ENCODE assay signal across 5 cellular contexts in genomic region chr15:30189754-30190153, GRCh38. TPM values are rescaled to one million over a fixed set of nuclear protein-coding genes. Genes with fewer than 3 reads are reported as not detected.
"Had no signal": no experiment of that assay in that cellular context is flagged by ENCODE, and none has a peak within 500 bp of the region (broad histone marks: within the 10 kb centered on the region; RNA-seq: fewer than 3 reads in every experiment).

No MANE protein-coding gene starts in this region.

RNA-seq across cellular contexts. Expression of gene GOLGA8T, which starts 54.9 kb away (rescaled TPM):
- total RNA-seq: HepG2, HT-29, IMR-90, K562 had no signal
- polyA plus RNA-seq: HepG2, IgD-negative memory B cell, IMR-90, K562 had no signal
